7 cellular contexts compared by ENCODE assay signal in genomic region chr7:114085592-114086490, GRCh38.
DNase-seq lines count a peak whose midpoint lies in the region; ATAC-seq and TF ChIP-seq lines count a peak whose summit lies in the region.

No MANE protein-coding gene starts in this region.

- TF ChIP-seq CTCF in neutrophil (IDR thresholded peaks at IDR 0.05): no peak

- no peaks in the 10 kb centered on the region for H3K9me3 ChIP-seq in neutrophil

- H3K36me3 Mint-ChIP-seq in activated naive CD8-positive, alpha-beta T cell treated with anti-CD3 and anti-CD28 coated beads for 36 hours: no peaks in the 10 kb centered on the region

- H3K4me3 Mint-ChIP-seq in activated naive CD8-positive, alpha-beta T cell treated with anti-CD3 and anti-CD28 coated beads for 36 hours: peak overlapping the region; percentile 71

- H3K27ac Mint-ChIP-seq in activated naive CD8-positive, alpha-beta T cell treated with anti-CD3 and anti-CD28 coated beads for 36 hours: no peak overlapping the region

- H3K27me3 ChIP-seq in neutrophil: peaks cover 99% of the 10 kb centered on the region

- DNase-seq in GM03348 (ENCODE audit: low spot score) (peak; percentile 76), NCI-H524 (lab: John Stamatoyannopoulos, UW) (peak; percentile 86 to 89), glomerular visceral epithelial cell (ENCODE audit: extremely low spot score) (peak; percentile 71)
- peak; percentile 31 for DNase-seq in activated naive CD8-positive, alpha-beta T cell treated with anti-CD3 and anti-CD28 coated beads for 36 hours

- no peaks in the 10 kb centered on the region for H3K9me3 Mint-ChIP-seq in activated naive CD8-positive, alpha-beta T cell treated with anti-CD3 and anti-CD28 coated beads for 36 hours

- ATAC-seq in HG02852 (IDR thresholded peaks at IDR 0.05; ENCODE audit: unreplicated experiment): peak; percentile 32
- no peak for ATAC-seq in HG03571 (IDR thresholded peaks at IDR 0.05; ENCODE audit: unreplicated experiment)

- H3K4me1 Mint-ChIP-seq in activated naive CD8-positive, alpha-beta T cell treated with anti-CD3 and anti-CD28 coated beads for 36 hours: peaks cover 37% of the 10 kb centered on the region

- no peaks in the 10 kb centered on the region for H3K36me3 ChIP-seq in neutrophil

- peaks cover 27 to 34% of the 10 kb centered on the region in 2 experiments for H3K4me1 ChIP-seq in neutrophil (ENCODE audit: control insufficient read depth in 1 of 2, insufficient read depth in 1 of 2, low read depth in 1 of 2, low read length in 1 of 2)

- H3K27ac ChIP-seq in neutrophil: no peak overlapping the region

- H3K27me3 Mint-ChIP-seq in activated naive CD8-positive, alpha-beta T cell treated with anti-CD3 and anti-CD28 coated beads for 36 hours: peaks cover 73% of the 10 kb centered on the region

- peak overlapping the region; percentile 30 to 41 for H3K4me3 ChIP-seq in neutrophil (ENCODE audit: low read depth in 1 of 2, low read length in 1 of 2)

Comparison
In these comparisons a context has a peak if more than half of its experiments do, and no peak if none do; other contexts are left out.
1. DNase-seq: peak in every context shown above with its lines; median percentile 88 in NCI-H524; 76 in GM03348; 71 in glomerular visceral epithelial cell; 31 in activated naive CD8-positive, alpha-beta T cell treated with anti-CD3 and anti-CD28 coated beads for 36 hours.